In genomic region chr12:120121766-120122293, GRCh38 we compare ENCODE assay signal across 8 cellular contexts.
DNase-seq lines count a peak whose midpoint lies in the region; ATAC-seq, FAIRE-seq and TF ChIP-seq lines count a peak whose summit lies in the region.

No MANE protein-coding gene starts in this region.

- peak; percentile 20 for TF ChIP-seq POLR2A in GM18526 (IDR thresholded peaks at IDR 0.05; ENCODE audit: extremely low read depth, insufficient read length)
- no peak for TF ChIP-seq POLR2A in H54 (IDR thresholded peaks at IDR 0.05; ENCODE audit: low read depth, low read length)

- DNase-seq in fibroblast of peridontal ligament (ENCODE audit: extremely low read depth) (peak; percentile 38), activated gamma-delta T cell (lab: John Stamatoyannopoulos, UW) (no peak), H54 (ENCODE audit: insufficient read length, low spot score) (no peak), GM19238 (ENCODE audit: insufficient read length, low spot score) (no peak), AG08396 (ENCODE audit: low spot score) (no peak)

- no peak for FAIRE-seq in H54 (lab: Jason Lieb, UNC)

- peak; percentile 48 for ATAC-seq in GM21529 (IDR thresholded peaks at IDR 0.05; ENCODE audit: unreplicated experiment)
- ATAC-seq in HG03469 (IDR thresholded peaks at IDR 0.05; ENCODE audit: unreplicated experiment): peak; percentile 34
